ENCODE assay signal across 1 cellular context in the genomic region with DNA sequence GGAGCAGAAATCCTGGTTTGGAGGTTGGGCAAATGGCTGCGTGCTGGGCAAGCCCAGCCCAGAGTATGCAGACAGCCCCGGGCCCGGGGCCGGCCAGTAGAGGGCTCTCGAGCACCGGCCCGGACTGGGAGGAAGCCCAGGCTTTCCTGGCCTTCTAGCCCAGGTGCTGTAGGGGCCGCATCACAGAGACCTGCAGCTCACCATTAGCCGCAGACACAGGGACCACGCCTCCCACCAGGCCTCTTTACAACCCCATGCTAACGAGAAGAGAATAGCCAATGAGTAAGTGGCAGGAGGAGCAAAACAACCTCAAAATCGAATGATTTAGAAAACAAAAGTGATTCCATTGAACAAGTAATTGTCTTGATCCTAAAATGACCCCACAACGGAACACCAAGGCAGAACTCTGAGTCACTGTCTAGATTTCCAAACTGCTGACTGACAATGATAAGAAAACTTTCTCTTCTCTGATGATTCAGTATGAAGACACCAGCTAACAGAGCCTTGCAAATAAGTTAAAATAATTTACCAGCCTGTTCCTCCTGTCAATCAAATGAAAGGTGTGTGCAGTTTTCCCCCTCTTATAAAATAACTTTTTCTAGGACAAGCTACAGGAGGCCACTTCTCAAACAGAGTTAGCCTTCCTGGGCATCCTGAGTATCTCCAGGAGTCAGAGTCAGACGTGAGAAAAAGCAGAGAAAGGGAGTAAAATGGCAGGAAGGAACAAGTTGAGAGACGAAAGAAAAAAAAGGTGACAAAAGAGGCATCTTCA.
TF ChIP-seq lines count a peak whose summit lies in the region.

No MANE protein-coding gene starts in this region.

TF ChIP-seq in HepG2, 621 proteins besides CTCF, POLR2A, EP300 and RAD21 (continued from another document and continues in another):
- TF ChIP-seq HNF1A (IDR thresholded peaks at IDR 0.05; ENCODE audit: low read depth) (no peak), HNF1A (CRISPR knock-in tag; IDR thresholded peaks at IDR 0.05; ENCODE audit: borderline replicate concordance) (no peak), MATR3 (CRISPR knock-in tag; IDR thresholded peaks at IDR 0.05) (no peak), EHMT2 (IDR thresholded peaks at IDR 0.05; ENCODE audit: borderline replicate concordance, low read depth, low read length) (no peak), FIP1L1 (IDR thresholded peaks at IDR 0.05; ENCODE audit: borderline replicate concordance, insufficient read depth, low read depth, low read length) (no peak), GATAD2A (CRISPR knock-in tag; IDR thresholded peaks at IDR 0.05) (0 out of 2 replicates have a peak, but pooled peaks have one; percentile 16), ZZZ3 (CRISPR knock-in tag; IDR thresholded peaks at IDR 0.05; ENCODE audit: borderline replicate concordance) (no peak), ZNF589 (CRISPR knock-in tag; conservative IDR thresholded peaks at IDR 0.05) (no peak), ZNF232 (CRISPR knock-in tag; IDR thresholded peaks at IDR 0.05; ENCODE audit: borderline replicate concordance) (no peak), ZNF124 (CRISPR knock-in tag; IDR thresholded peaks at IDR 0.05) (no peak), GTF3A (CRISPR knock-in tag; conservative IDR thresholded peaks at IDR 0.05) (no peak), NFKBIZ (CRISPR knock-in tag; IDR thresholded peaks at IDR 0.05) (no peak), CAMTA2 (CRISPR knock-in tag; IDR thresholded peaks at IDR 0.05; ENCODE audit: borderline replicate concordance) (no peak), ZNF770 (CRISPR knock-in tag; IDR thresholded peaks at IDR 0.05) (no peak), ZNF773 (CRISPR knock-in tag; IDR thresholded peaks at IDR 0.05; ENCODE audit: borderline replicate concordance) (no peak), LCORL (IDR thresholded peaks at IDR 0.05) (no peak), LCORL (CRISPR knock-in tag; IDR thresholded peaks at IDR 0.05) (no peak), MED8 (CRISPR knock-in tag; IDR thresholded peaks at IDR 0.05; ENCODE audit: insufficient replicate concordance) (no peak), ZNF383 (CRISPR knock-in tag; IDR thresholded peaks at IDR 0.05; ENCODE audit: borderline replicate concordance) (no peak), ZNF558 (CRISPR knock-in tag; IDR thresholded peaks at IDR 0.05; ENCODE audit: borderline replicate concordance) (no peak), HNRNPLL (IDR thresholded peaks at IDR 0.05; ENCODE audit: low read depth, low read length, poor library complexity, severe bottlenecking) (peak; percentile 39), KDM5A (IDR thresholded peaks at IDR 0.05; ENCODE audit: borderline replicate concordance, low read length) (no peak), HNRNPL (IDR thresholded peaks at IDR 0.05; ENCODE audit: low read depth, low read length) (no peak), ZNF788 (CRISPR knock-in tag; IDR thresholded peaks at IDR 0.05; ENCODE audit: borderline replicate concordance) (no peak), FOXM1 (CRISPR knock-in tag; IDR thresholded peaks at IDR 0.05) (no peak), SP4 (CRISPR knock-in tag; IDR thresholded peaks at IDR 0.05) (no peak), ZSCAN5A (CRISPR knock-in tag; IDR thresholded peaks at IDR 0.05; ENCODE audit: borderline replicate concordance) (no peak), HMG20A (CRISPR knock-in tag; IDR thresholded peaks at IDR 0.05; ENCODE audit: borderline replicate concordance) (no peak), ZNF503 (CRISPR knock-in tag; IDR thresholded peaks at IDR 0.05) (no peak), FOXP1 (IDR thresholded peaks at IDR 0.05) (no peak), FOXP1 (CRISPR knock-in tag; IDR thresholded peaks at IDR 0.05) (no peak), CBFB (CRISPR knock-in tag; IDR thresholded peaks at IDR 0.05) (no peak), GMEB2 (CRISPR knock-in tag; IDR thresholded peaks at IDR 0.05; ENCODE audit: low read depth) (no peak), PAF1 (CRISPR knock-in tag; IDR thresholded peaks at IDR 0.05) (no peak), THAP8 (CRISPR knock-in tag; IDR thresholded peaks at IDR 0.05; ENCODE audit: borderline replicate concordance) (no peak), MTF1 (CRISPR knock-in tag; IDR thresholded peaks at IDR 0.05) (no peak), FOSL2 (CRISPR knock-in tag; IDR thresholded peaks at IDR 0.05) (peak; percentile 29; the same call in 1 of the 2 replicates), STAG1 (CRISPR knock-in tag; IDR thresholded peaks at IDR 0.05) (peak; percentile 88), NR2F6 (IDR thresholded peaks at IDR 0.05) (no peak), NR2F6 (CRISPR knock-in tag; IDR thresholded peaks at IDR 0.05) (no peak)
- TF ChIP-seq, protein P1, sequence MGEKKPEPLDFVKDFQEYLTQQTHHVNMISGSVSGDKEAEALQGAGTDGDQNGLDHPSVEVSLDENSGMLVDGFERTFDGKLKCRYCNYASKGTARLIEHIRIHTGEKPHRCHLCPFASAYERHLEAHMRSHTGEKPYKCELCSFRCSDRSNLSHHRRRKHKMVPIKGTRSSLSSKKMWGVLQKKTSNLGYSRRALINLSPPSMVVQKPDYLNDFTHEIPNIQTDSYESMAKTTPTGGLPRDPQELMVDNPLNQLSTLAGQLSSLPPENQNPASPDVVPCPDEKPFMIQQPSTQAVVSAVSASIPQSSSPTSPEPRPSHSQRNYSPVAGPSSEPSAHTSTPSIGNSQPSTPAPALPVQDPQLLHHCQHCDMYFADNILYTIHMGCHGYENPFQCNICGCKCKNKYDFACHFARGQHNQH (CRISPR knock-in tag; IDR thresholded peaks at IDR 0.05) = no peak
- TF ChIP-seq, protein P2, sequence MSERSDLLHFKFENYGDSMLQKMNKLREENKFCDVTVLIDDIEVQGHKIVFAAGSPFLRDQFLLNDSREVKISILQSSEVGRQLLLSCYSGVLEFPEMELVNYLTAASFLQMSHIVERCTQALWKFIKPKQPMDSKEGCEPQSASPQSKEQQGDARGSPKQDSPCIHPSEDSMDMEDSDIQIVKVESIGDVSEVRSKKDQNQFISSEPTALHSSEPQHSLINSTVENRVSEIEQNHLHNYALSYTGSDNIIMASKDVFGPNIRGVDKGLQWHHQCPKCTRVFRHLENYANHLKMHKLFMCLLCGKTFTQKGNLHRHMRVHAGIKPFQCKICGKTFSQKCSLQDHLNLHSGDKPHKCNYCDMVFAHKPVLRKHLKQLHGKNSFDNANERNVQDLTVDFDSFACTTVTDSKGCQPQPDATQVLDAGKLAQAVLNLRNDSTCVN (CRISPR knock-in tag; IDR thresholded peaks at IDR 0.05; ENCODE audit: borderline replicate concordance) = no peak
